In genomic region chr14:73237786-73238261, GRCh38 we compare ENCODE assay signal across 9 cellular contexts. TPM values are rescaled to one million over a fixed set of nuclear protein-coding genes. Genes with fewer than 3 reads are reported as not detected.
A peak's percentile ranks its signal among the peaks of the same experiment; 100 is the strongest.
DNase-seq lines count a peak whose midpoint lies in the region; ATAC-seq and TF ChIP-seq lines count a peak whose summit lies in the region.
"Had no signal": no experiment of that assay in that cellular context is flagged by ENCODE, and none has a peak within 500 bp of the region (broad histone marks: within the 10 kb centered on the region; RNA-seq: fewer than 3 reads in every experiment).

No MANE protein-coding gene starts in this region.

- peak; percentile 22 to 43 for ATAC-seq in left cardiac atrium

- TF ChIP-seq CTCF in GM10248 (IDR thresholded peaks at IDR 0.05; ENCODE audit: control extremely low read depth, extremely low read depth, low read depth, missing control alignments): no peak
- no peak for TF ChIP-seq CTCF in PC-9 (conservative IDR thresholded peaks at IDR 0.05)

- peaks cover 4% of the 10 kb centered on the region; the same call in 1 of the 2 replicates for H3K4me1 ChIP-seq in PC-9 (replicated peaks; ENCODE audit: insufficient read depth)

- peaks cover 41% of the 10 kb centered on the region; the same call in 1 of the 2 replicates for H3K27me3 ChIP-seq in PC-9 (ENCODE audit: insufficient read depth, low read depth)

- H3K9me3 ChIP-seq in SK-N-MC (ENCODE audit: low read depth, low read length) (no peaks in the 10 kb centered on the region), PC-9 (ENCODE audit: insufficient read depth, low read depth) (no peaks in the 10 kb centered on the region)

- H3K9me2 ChIP-seq in PC-9 (ENCODE audit: insufficient read depth): no peaks in the 10 kb centered on the region

- intact Hi-C loops in left cardiac atrium (cut with DNase I) (no loop called here), PC-9 (cut with micrococcal nuclease; ENCODE audit: unreplicated experiment) (no loop called here)

- H2AFZ ChIP-seq in PC-9: no peak overlapping the region

- no TSS peak for BruUV-seq in PC-9 (replicated peaks; lab: Mats Ljungman, UMichigan)

- no peak overlapping the region for H3K4me3 ChIP-seq in SK-N-MC
- peak overlapping the region; percentile 48 for H3K4me3 ChIP-seq in skeletal muscle cell (ENCODE audit: low read depth, low read length)
- H3K4me3 ChIP-seq in PC-9: no peak overlapping the region

- no peak overlapping the region for H3K9ac ChIP-seq in SK-N-MC (ENCODE audit: insufficient read length)

- H3K27ac ChIP-seq in SK-N-MC (peak overlapping the region; percentile 80), PC-9 (no peak overlapping the region)

- POLR2A ChIA-PET in GM10248 (lab: Yijun Ruan, JAX) (no interaction called here), PC-9 (lab: Charles Lee; ENCODE audit: unreplicated experiment) (no interaction called here)

- H3K36me3 ChIP-seq in SK-N-MC (ENCODE audit: insufficient read depth, low read length) (no peaks in the 10 kb centered on the region), PC-9 (ENCODE audit: low read depth) (no peaks in the 10 kb centered on the region)

- H3K79me2 ChIP-seq in PC-9 (ENCODE audit: low read depth): no peaks in the 10 kb centered on the region

- H4K20me1 ChIP-seq in PC-9 (ENCODE audit: insufficient read depth): no peaks in the 10 kb centered on the region

- no peak overlapping the region for H3K4me2 ChIP-seq in PC-9

- DNase-seq in GM10248 (ENCODE audit: extremely low spot score) (peak; percentile 37), SK-N-MC (ENCODE audit: low read depth, low spot score) (no peak), left cardiac atrium (no peak), skeletal muscle cell (ENCODE audit: low read depth) (no peak), kidney tubule cell (ENCODE audit: low spot score) (no peak), foreskin melanocyte (no peak), PC-9 (no peak), UCSD-AML1 (lab: John Stamatoyannopoulos, UW; ENCODE audit: unreplicated experiment) (no peak)
- DNase-seq: hippocampal formation had no signal

- CTCF ChIA-PET in GM10248 (lab: Yijun Ruan, JAX): no interaction called here
- CTCF ChIA-PET in PC-9 (lab: Charles Lee): no interaction called here

- peaks cover 15% of the 10 kb centered on the region; the same call in 1 of the 2 replicates for H3F3A ChIP-seq in PC-9 (ENCODE audit: insufficient read depth, low read depth)

RNA-seq across cellular contexts. Expression of gene PAPLN, which starts 0.5 kb away (rescaled TPM):
- total RNA-seq in left cardiac atrium (1 to 10 TPM; 3.1 to 7.5 TPM), PC-9 (2021) (0.15 TPM in 1 of 2 replicates, not detected in the other)
